29 cellular contexts compared by ENCODE assay signal in the genomic region with DNA sequence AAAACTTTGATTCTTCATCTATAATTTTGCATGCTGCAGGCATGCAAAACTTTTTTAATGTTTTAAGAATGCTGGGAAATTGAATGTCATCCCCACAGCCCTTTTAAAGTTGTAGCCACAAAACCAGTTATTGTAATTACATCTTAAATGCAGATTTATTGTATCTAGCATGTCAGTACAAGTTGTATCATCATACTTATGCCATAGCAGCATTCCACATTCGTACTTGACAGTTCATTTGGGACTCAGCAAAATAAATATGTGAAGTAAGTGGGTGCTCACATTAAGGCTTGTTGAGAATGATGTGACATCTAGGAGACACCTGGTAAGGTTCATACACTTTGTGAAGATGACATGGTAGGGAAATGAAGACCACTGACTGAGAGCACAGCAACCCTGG. TPM values are rescaled to one million over a fixed set of nuclear protein-coding genes. Genes with fewer than 3 reads are reported as not detected.
DNase-seq lines count a peak whose midpoint lies in the region; ATAC-seq and TF ChIP-seq lines count a peak whose summit lies in the region.
"Had no signal": no experiment of that assay in that cellular context is flagged by ENCODE, and none has a peak within 500 bp of the region (broad histone marks: within the 10 kb centered on the region; RNA-seq: fewer than 3 reads in every experiment).

No MANE protein-coding gene starts in this region.

- peaks cover 76% of the 10 kb centered on the region for H3K27me3 Mint-ChIP-seq in MCF 10A (ENCODE audit: insufficient read depth, unreplicated experiment)
- peaks cover 4% of the 10 kb centered on the region for H3K27me3 Mint-ChIP-seq in activated CD4-positive, alpha-beta memory T cell treated with anti-CD3 and anti-CD28 coated beads, Interleukin-2, amount 10 ng/mL, durations not matched to agents 7 days and 5 days
- H3K27me3 Mint-ChIP-seq in central memory CD8-positive, alpha-beta T cell, result no peaks in the 10 kb centered on the region
- peaks cover 1 to 4% of the 10 kb centered on the region in 2 donors for H3K27me3 Mint-ChIP-seq in CD4-positive, alpha-beta memory T cell

- no TSS peak for BruUV-seq in MCF 10A (replicated peaks; lab: Mats Ljungman, UMichigan)

- no peaks in the 10 kb centered on the region for H3K36me3 ChIP-seq in breast epithelium
- H3K36me3 ChIP-seq in CD4-positive, alpha-beta memory T cell (ENCODE audit: insufficient read depth, low read length), result no peaks in the 10 kb centered on the region
- H3K36me3 ChIP-seq: ascending aorta, BLaER1, ovary, suprapubic skin, upper lobe of right lung had no signal

- DNase-seq in MCF 10A (ENCODE audit: unreplicated experiment), result no peak
- no peak for DNase-seq in breast epithelium (ENCODE audit: low spot score in 2 of 2)
- DNase-seq in activated CD4-positive, alpha-beta memory T cell treated with anti-CD3 and anti-CD28 coated beads, Interleukin-2, amount 10 ng/mL, durations not matched to agents 7 days and 5 days, result no peak
- DNase-seq in central memory CD8-positive, alpha-beta T cell (ENCODE audit: low spot score in 2 of 2), result no peak
- no peak for DNase-seq in stimulated activated effector memory CD8-positive, alpha-beta T cell treated with anti-CD3 and anti-CD28 coated beads, Interleukin-12 subunit alpha, Interleukin-12 subunit beta, amount 100 ng/mL, for 72 hours (ENCODE audit: low spot score in 2 of 2)
- no peak for DNase-seq in caudate nucleus (lab: John Stamatoyannopoulos, UW)
- no peak for DNase-seq in CD4-positive, alpha-beta memory T cell
- no peak for DNase-seq in epidermal melanocyte (ENCODE audit: insufficient read length, low spot score)
- DNase-seq: activated CD4-positive, alpha-beta T cell treated with anti-CD3 and anti-CD28 coated beads, Interleukin-2, amount 50 U/mL, for 48 hours; activated naive CD4-positive, alpha-beta T cell treated with anti-CD3 and anti-CD28 coated beads, Interleukin-2, amount 50 U/mL, for 16 hours; activated T-cell treated with anti-CD3 and anti-CD28 coated beads, Interleukin-2, amount 50 U/mL, for 4 hours; Caco-2; central memory CD4-positive, alpha-beta T cell; dermis blood vessel endothelial cell; GDM1; Kasumi-1; midbrain; ovary; retina; upper lobe of right lung had no signal

- peaks cover 5% of the 10 kb centered on the region for H3K4me1 Mint-ChIP-seq in MCF 10A (ENCODE audit: insufficient read depth, unreplicated experiment)
- H3K4me1 Mint-ChIP-seq in activated CD4-positive, alpha-beta memory T cell treated with anti-CD3 and anti-CD28 coated beads, Interleukin-2, amount 10 ng/mL, durations not matched to agents 7 days and 5 days, result peaks cover 77% of the 10 kb centered on the region
- peaks cover 71% of the 10 kb centered on the region for H3K4me1 Mint-ChIP-seq in central memory CD8-positive, alpha-beta T cell
- peaks cover 82% of the 10 kb centered on the region for H3K4me1 Mint-ChIP-seq in stimulated activated effector memory CD8-positive, alpha-beta T cell treated with anti-CD3 and anti-CD28 coated beads, Interleukin-12 subunit alpha, Interleukin-12 subunit beta, amount 100 ng/mL, for 72 hours
- H3K4me1 Mint-ChIP-seq in CD4-positive, alpha-beta memory T cell, result peaks cover 30 to 59% (median 42%) of the 10 kb centered on the region in 4 donors

- H3K27ac ChIP-seq in breast epithelium, result no peak overlapping the region
- no peak overlapping the region for H3K27ac ChIP-seq in caudate nucleus (ENCODE audit: low read depth, low read length)
- no peak overlapping the region for H3K27ac ChIP-seq in CD4-positive, alpha-beta memory T cell (ENCODE audit: low read depth, low read length)
- H3K27ac ChIP-seq: ascending aorta, BLaER1, ovary, suprapubic skin, upper lobe of right lung had no signal

- H3K4me3 Mint-ChIP-seq in MCF 10A (ENCODE audit: unreplicated experiment), result peak overlapping the region; percentile 15
- peak overlapping the region; percentile 5 for H3K4me3 Mint-ChIP-seq in activated CD4-positive, alpha-beta memory T cell treated with anti-CD3 and anti-CD28 coated beads, Interleukin-2, amount 10 ng/mL, durations not matched to agents 7 days and 5 days
- peak overlapping the region; percentile 85 for H3K4me3 Mint-ChIP-seq in central memory CD8-positive, alpha-beta T cell
- H3K4me3 Mint-ChIP-seq in stimulated activated effector memory CD8-positive, alpha-beta T cell treated with anti-CD3 and anti-CD28 coated beads, Interleukin-12 subunit alpha, Interleukin-12 subunit beta, amount 100 ng/mL, for 72 hours, result peak overlapping the region; percentile 94
- H3K4me3 Mint-ChIP-seq in CD4-positive, alpha-beta memory T cell, result peak overlapping the region in 1 of 8 donors; percentile 23

- CTCF ChIA-PET in MCF 10A (lab: Yijun Ruan, JAX), result interaction anchor here (0.6 to 2.0 kb wide), 8 partner anchors 11 to 1293 kb away, joined by 3 to 17 read pairs (median 3); no protein-coding TSS in a partner anchor
- CTCF ChIA-PET in activated CD4-positive, alpha-beta memory T cell treated with anti-CD3 and anti-CD28 coated beads, Interleukin-2, amount 10 ng/mL, durations not matched to agents 7 days and 5 days (lab: Charles Lee), result interaction anchor here (0.6 to 4.8 kb wide), 7 partner anchors 10 to 75 kb away, joined by 3 to 57 read pairs (median 10); a partner anchor contains a TSS
- CTCF ChIA-PET in CD4-positive, alpha-beta memory T cell (lab: Charles Lee; ENCODE audit: partially characterized antibody), result interaction anchor here (0.6 to 5.0 kb wide), 5 partner anchors 10 to 73 kb away, joined by 4 to 31 read pairs (median 12); a partner anchor contains a TSS

- H3K27ac Mint-ChIP-seq in MCF 10A (ENCODE audit: low read depth, unreplicated experiment), result no peak overlapping the region
- peak overlapping the region; percentile 70 for H3K27ac Mint-ChIP-seq in activated CD4-positive, alpha-beta memory T cell treated with anti-CD3 and anti-CD28 coated beads, Interleukin-2, amount 10 ng/mL, durations not matched to agents 7 days and 5 days
- peak overlapping the region; percentile 98 for H3K27ac Mint-ChIP-seq in central memory CD8-positive, alpha-beta T cell (ENCODE audit: low read depth)
- H3K27ac Mint-ChIP-seq in stimulated activated effector memory CD8-positive, alpha-beta T cell treated with anti-CD3 and anti-CD28 coated beads, Interleukin-12 subunit alpha, Interleukin-12 subunit beta, amount 100 ng/mL, for 72 hours, result peak overlapping the region; percentile 98
- H3K27ac Mint-ChIP-seq in CD4-positive, alpha-beta memory T cell, result peak overlapping the region in 2 of 7 donors; percentile 37 to 81
- H3K27ac Mint-ChIP-seq: nephron, WTC11 had no signal

- no peaks in the 10 kb centered on the region for H3K9me3 ChIP-seq in breast epithelium
- H3K9me3 ChIP-seq in CD4-positive, alpha-beta memory T cell (ENCODE audit: control insufficient read depth in 1 of 2, low read length in 2 of 2), result no peaks in the 10 kb centered on the region
- H3K9me3 ChIP-seq: ascending aorta, BLaER1, Caco-2, ovary, suprapubic skin, upper lobe of right lung had no signal

- no peaks in the 10 kb centered on the region for H3K9me3 Mint-ChIP-seq in MCF 10A (ENCODE audit: unreplicated experiment)
- H3K9me3 Mint-ChIP-seq in activated CD4-positive, alpha-beta memory T cell treated with anti-CD3 and anti-CD28 coated beads, Interleukin-2, amount 10 ng/mL, durations not matched to agents 7 days and 5 days, result peaks cover 7% of the 10 kb centered on the region
- H3K9me3 Mint-ChIP-seq in central memory CD8-positive, alpha-beta T cell, result no peaks in the 10 kb centered on the region
- H3K9me3 Mint-ChIP-seq in stimulated activated effector memory CD8-positive, alpha-beta T cell treated with anti-CD3 and anti-CD28 coated beads, Interleukin-12 subunit alpha, Interleukin-12 subunit beta, amount 100 ng/mL, for 72 hours, result no peaks in the 10 kb centered on the region
- peaks cover 0 to 3% (median 0%) of the 10 kb centered on the region in 8 donors for H3K9me3 Mint-ChIP-seq in CD4-positive, alpha-beta memory T cell
- H3K9me3 Mint-ChIP-seq: activated T-cell treated with anti-CD3 and anti-CD28 coated beads, Interleukin-2, amount 50 U/mL, for 4 hours; nephron; WTC11 had no signal

- H3K4me3 ChIP-seq in breast epithelium, result no peak overlapping the region
- H3K4me3 ChIP-seq in CD4-positive, alpha-beta memory T cell (ENCODE audit: low read length in 2 of 2), result no peak overlapping the region
- H3K4me3 ChIP-seq: BLaER1 had no signal

- no peak for ATAC-seq in central memory CD8-positive, alpha-beta T cell (replicated peaks; ENCODE audit: extremely low read depth, poor library complexity, severe bottlenecking)
- no peak for ATAC-seq in stimulated activated effector memory CD8-positive, alpha-beta T cell treated with anti-CD3 and anti-CD28 coated beads, Interleukin-12 subunit alpha, Interleukin-12 subunit beta, amount 100 ng/mL, for 72 hours
- ATAC-seq: activated T-cell treated with anti-CD3 and anti-CD28 coated beads, Interleukin-2, amount 50 U/mL, for 4 hours; Right ventricle myocardium inferior; upper lobe of right lung had no signal

- TF ChIP-seq POLR2A in breast epithelium (IDR thresholded peaks at IDR 0.05), result no peak

- no peaks in the 10 kb centered on the region for H3K36me3 Mint-ChIP-seq in MCF 10A (ENCODE audit: insufficient read depth, unreplicated experiment)
- H3K36me3 Mint-ChIP-seq in activated CD4-positive, alpha-beta memory T cell treated with anti-CD3 and anti-CD28 coated beads, Interleukin-2, amount 10 ng/mL, durations not matched to agents 7 days and 5 days (ENCODE audit: low read depth), result peaks cover 12% of the 10 kb centered on the region
- peaks cover 12% of the 10 kb centered on the region for H3K36me3 Mint-ChIP-seq in central memory CD8-positive, alpha-beta T cell (ENCODE audit: insufficient read depth)
- peaks cover 34% of the 10 kb centered on the region for H3K36me3 Mint-ChIP-seq in stimulated activated effector memory CD8-positive, alpha-beta T cell treated with anti-CD3 and anti-CD28 coated beads, Interleukin-12 subunit alpha, Interleukin-12 subunit beta, amount 100 ng/mL, for 72 hours
- H3K36me3 Mint-ChIP-seq in CD4-positive, alpha-beta memory T cell, result peaks cover 0 to 2% of the 10 kb centered on the region in 2 donors
- H3K36me3 Mint-ChIP-seq: WTC11 had no signal

- no peaks in the 10 kb centered on the region for H3K4me1 ChIP-seq in breast epithelium
- peaks cover 22% of the 10 kb centered on the region for H3K4me1 ChIP-seq in CD4-positive, alpha-beta memory T cell (ENCODE audit: insufficient read depth, low read length)
- H3K4me1 ChIP-seq: ascending aorta, Caco-2 had no signal

- H3K27me3 ChIP-seq in breast epithelium, result no peaks in the 10 kb centered on the region
- H3K27me3 ChIP-seq in CD4-positive, alpha-beta memory T cell (ENCODE audit: insufficient read depth, low read length), result no peaks in the 10 kb centered on the region
- H3K27me3 ChIP-seq: ascending aorta, BLaER1, ovary, suprapubic skin, upper lobe of right lung had no signal

- TF ChIP-seq CTCF in MCF 10A (IDR thresholded peaks at IDR 0.05; ENCODE audit: unreplicated experiment), result no peak
- TF ChIP-seq CTCF in breast epithelium (IDR thresholded peaks at IDR 0.05), result no peak

- POLR2A ChIA-PET in MCF 10A (lab: Yijun Ruan, JAX), result no interaction called here
- POLR2A ChIA-PET in activated CD4-positive, alpha-beta memory T cell treated with anti-CD3 and anti-CD28 coated beads, Interleukin-2, amount 10 ng/mL, durations not matched to agents 7 days and 5 days (lab: Charles Lee), result interaction anchor here (1.0 kb wide), 1 partner anchor 72 kb away, joined by 4 read pairs; no protein-coding TSS in a partner anchor
- POLR2A ChIA-PET in CD4-positive, alpha-beta memory T cell (lab: Charles Lee; ENCODE audit: partially characterized antibody), result no interaction called here

- intact Hi-C loops in MCF 10A (cut with micrococcal nuclease), result loop anchor here (5.0 kb wide), 1 partner anchor 71 kb away; a partner anchor contains a TSS
- intact Hi-C loops in breast epithelium (cut with DNase I; ENCODE audit: low total_unique reads), result no loop called here
- intact Hi-C loops in CD4-positive, alpha-beta memory T cell (cut with micrococcal nuclease), result loop anchor here (2.0 to 10.0 kb wide), 5 partner anchors 15 to 1043 kb away; a partner anchor contains a TSS

RNA-seq across cellular contexts. Expression of a gene that starts 44.0 kb away (rescaled TPM):
- total RNA-seq in MCF 10A (2022), result not detected in 2 replicates
- total RNA-seq in breast epithelium, result 1 to 10 TPM in 2 of 3 donors, not detected in 1; 1.3 to 2.2 TPM
- total RNA-seq in activated CD4-positive, alpha-beta memory T cell treated with anti-CD3 and anti-CD28 coated beads, Interleukin-2, amount 10 ng/mL, durations not matched to agents 7 days and 5 days, result 100 to 1,000 TPM; 682 to 685 TPM
- not detected for total RNA-seq in CD4-positive, alpha-beta memory T cell
- under 1 TPM; 0.21 to 0.82 TPM for polyA plus RNA-seq in CD4-positive, alpha-beta memory T cell
- total RNA-seq: ascending aorta, Caco-2, dermis blood vessel endothelial cell, kidney epithelial cell, NCI-H460, OCI-LY7 had no signal

Comparison
In these comparisons a context has a peak if more than half of its experiments do, and no peak if none do; other contexts are left out.
1. RNA of a gene that starts 44.0 kb away (total RNA-seq): 682 to 685 TPM in activated CD4-positive, alpha-beta memory T cell treated with anti-CD3 and anti-CD28 coated beads, Interleukin-2, amount 10 ng/mL, durations not matched to agents 7 days and 5 days; 1.3 to 2.2 TPM in breast epithelium, not detected in CD4-positive, alpha-beta memory T cell and not detected in MCF 10A; every median in the first group is over 100 times any median in the second.